In the genomic region with DNA sequence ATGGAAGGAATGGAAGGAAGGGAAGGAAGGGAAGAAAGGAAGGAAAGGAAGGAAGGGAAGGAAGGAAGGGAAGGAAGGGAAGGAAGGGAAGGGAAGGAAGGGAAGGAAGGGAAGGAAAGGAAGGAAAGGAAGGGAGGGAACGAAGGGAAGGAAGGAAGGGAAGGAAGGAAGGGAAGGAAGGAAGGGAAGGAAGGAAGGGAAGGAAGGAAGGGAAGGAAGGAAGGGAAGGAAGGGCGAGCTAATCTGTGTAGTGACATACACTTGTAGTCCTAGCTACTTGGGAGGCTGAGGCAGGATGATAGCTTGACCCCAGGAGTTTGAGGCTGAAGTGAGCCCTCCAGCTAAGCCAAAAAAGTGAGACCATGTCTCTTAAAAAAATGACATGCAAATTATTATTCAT, we compare ENCODE assay signal across 1 cellular context.
DNase-seq lines count a peak whose midpoint lies in the region; ATAC-seq, FAIRE-seq and TF ChIP-seq lines count a peak whose summit lies in the region.
"Not testable (repeated sequence)": the region's sequence is repeated elsewhere in the genome, so short reads cannot be mapped to it uniquely, and the experiment has no call there.

No MANE protein-coding gene starts in this region.

- not testable (repeated sequence) for H3K36me3 ChIP-seq in HepG2 (replicated peaks in 1 of 2; ENCODE audit: control insufficient read depth in 1 of 2, insufficient read depth in 2 of 2, low read length in 2 of 2)

- not testable (repeated sequence) for H3K9ac ChIP-seq in HepG2 (ENCODE audit: insufficient read depth, low read depth, low read length)

- not testable (repeated sequence) for H3K4me3 ChIP-seq in HepG2 (replicated peaks in 1 of 3; ENCODE audit: insufficient read depth in 1 of 3, low read depth in 2 of 3, low read length in 3 of 3)

- not testable (repeated sequence) for DNase-seq in HepG2 (ENCODE audit: low spot score)

- H3K4me1 ChIP-seq in HepG2 (ENCODE audit: insufficient read depth, low read length), result not testable (repeated sequence)

- H3K27me3 ChIP-seq in HepG2 (ENCODE audit: control insufficient read depth in 1 of 2, insufficient read depth in 2 of 2, low read length in 2 of 2), result not testable (repeated sequence)

- not testable (repeated sequence) for FAIRE-seq in HepG2 (lab: Jason Lieb, UNC)

- WGBS in HepG2 (ENCODE audit: low lambda C conversion rate), result 2% methylated on average over 2 of the region's 2 CpGs

- not testable (repeated sequence) for H3K4me2 ChIP-seq in HepG2 (ENCODE audit: low read depth, low read length)

- not testable (repeated sequence) for H2AFZ ChIP-seq in HepG2 (ENCODE audit: low read length)

- intact Hi-C loops in HepG2 (cut with micrococcal nuclease; ENCODE audit: unreplicated experiment), result not testable (repeated sequence)

- not testable (repeated sequence) for H3K27ac ChIP-seq in HepG2 (ENCODE audit: extremely low read length, insufficient read depth, low read length)

- CTCF ChIA-PET in HepG2 (lab: Yijun Ruan, JAX; ENCODE audit: low intra/inter-chr PET ratio, low total read pairs), result not testable (repeated sequence)

- BruUV-seq in HepG2 (replicated peaks; lab: Mats Ljungman, UMichigan), result not testable (repeated sequence)

- not testable (repeated sequence) for TF ChIP-seq EP300 in HepG2 (IDR thresholded peaks at IDR 0.05; ENCODE audit: low read depth in 2 of 2, low read length in 2 of 2); HepG2 (CRISPR knock-in tag; IDR thresholded peaks at IDR 0.05; ENCODE audit: borderline replicate concordance)

- not testable (repeated sequence) for H3K79me2 ChIP-seq in HepG2 (ENCODE audit: insufficient read depth, low read length)

- TF ChIP-seq CTCF in HepG2 (CRISPR knock-in tag; IDR thresholded peaks at IDR 0.05), result not testable (repeated sequence)

- H3K9me3 ChIP-seq in HepG2 (ENCODE audit: low read length), result peaks cover 11% of the 10 kb centered on the region

- TF ChIP-seq POLR2A in HepG2 (IDR thresholded peaks at IDR 0.05; ENCODE audit: insufficient read depth in 1 of 2, low read depth in 2 of 2, low read length in 2 of 2), result not testable (repeated sequence)

- ATAC-seq in HepG2, result not testable (repeated sequence)

- TF ChIP-seq RAD21 in HepG2 (CRISPR knock-in tag; IDR thresholded peaks at IDR 0.05), result not testable (repeated sequence)

- POLR2A ChIA-PET in HepG2 (lab: Yijun Ruan, JAX), result not testable (repeated sequence)

- in situ Hi-C loops in HepG2 (cut with HindIII; ENCODE audit: extremely low pct_ligation_motif_present, low pct_unique_long_range_greater_than_20kb), result not testable (repeated sequence)

- H4K20me1 ChIP-seq in HepG2 (ENCODE audit: insufficient read depth, low read length), result not testable (repeated sequence)

TF ChIP-seq in HepG2, 621 proteins besides CTCF, POLR2A, EP300 and RAD21:
- TF ChIP-seq HNRNPK (IDR thresholded peaks at IDR 0.05; ENCODE audit: low read depth, low read length, poor library complexity, severe bottlenecking) (peak; percentile 94), PCBP1 (IDR thresholded peaks at IDR 0.05; ENCODE audit: borderline replicate concordance, low read depth, low read length) (peak; percentile 80; the same call in 1 of the 2 replicates)
